Comparison of ENCODE assay signal across 1 cellular context in the genomic region with DNA sequence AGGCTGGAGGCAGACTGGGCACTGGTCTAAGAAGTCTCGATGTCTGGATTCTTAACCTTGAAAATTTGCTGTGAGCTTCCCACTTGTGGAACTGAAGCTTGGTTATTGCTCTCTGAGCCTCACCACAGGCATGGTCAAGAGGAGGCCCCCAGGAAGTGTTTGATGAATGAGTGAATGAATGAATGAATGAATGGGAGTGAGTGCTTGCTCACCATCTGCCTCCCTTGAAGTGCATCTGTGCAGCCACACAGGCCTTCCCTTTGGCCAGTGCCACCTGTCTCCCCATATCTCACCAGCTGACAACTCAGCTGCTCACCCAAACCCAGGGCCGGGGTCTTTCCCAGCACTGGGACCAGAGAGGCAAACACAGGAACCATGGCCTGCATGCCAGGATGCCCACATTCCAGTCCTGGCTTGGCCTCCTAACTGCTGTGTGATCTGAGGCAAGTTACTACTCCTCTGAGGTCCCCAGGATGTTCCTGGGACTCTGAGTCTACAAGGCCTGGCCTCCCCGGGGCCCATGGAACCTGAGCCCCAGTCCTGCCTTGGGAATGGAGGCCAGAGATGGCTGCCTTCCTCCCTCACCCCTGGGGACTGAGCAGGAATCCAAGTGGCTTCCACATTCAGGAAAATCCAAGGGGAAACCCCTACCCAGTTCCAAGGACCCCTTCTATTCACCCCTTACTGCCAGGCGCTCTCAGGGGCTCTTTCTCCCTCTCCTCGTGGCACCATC.
TF ChIP-seq lines count a peak whose summit lies in the region.

No MANE protein-coding gene starts in this region.

TF ChIP-seq in IMR-90, 13 proteins besides CTCF, POLR2A, EP300 and RAD21:
- no peak for TF ChIP-seq BHLHE40 (IDR thresholded peaks at IDR 0.05; ENCODE audit: low read depth, low read length)
- no peak for TF ChIP-seq MAZ (IDR thresholded peaks at IDR 0.05; ENCODE audit: borderline replicate concordance, low read depth, low read length)
- TF ChIP-seq CHD1 (IDR thresholded peaks at IDR 0.05; ENCODE audit: low read depth, low read length), result no peak
- no peak for TF ChIP-seq RCOR1 (IDR thresholded peaks at IDR 0.05; ENCODE audit: insufficient replicate concordance, low read length)
- TF ChIP-seq, protein P1, sequence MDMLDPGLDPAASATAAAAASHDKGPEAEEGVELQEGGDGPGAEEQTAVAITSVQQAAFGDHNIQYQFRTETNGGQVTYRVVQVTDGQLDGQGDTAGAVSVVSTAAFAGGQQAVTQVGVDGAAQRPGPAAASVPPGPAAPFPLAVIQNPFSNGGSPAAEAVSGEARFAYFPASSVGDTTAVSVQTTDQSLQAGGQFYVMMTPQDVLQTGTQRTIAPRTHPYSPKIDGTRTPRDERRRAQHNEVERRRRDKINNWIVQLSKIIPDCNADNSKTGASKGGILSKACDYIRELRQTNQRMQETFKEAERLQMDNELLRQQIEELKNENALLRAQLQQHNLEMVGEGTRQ (IDR thresholded peaks at IDR 0.05; ENCODE audit: low read depth, low read length), result no peak
- TF ChIP-seq SMC3 (IDR thresholded peaks at IDR 0.05; ENCODE audit: low read depth, low read length), result no peak
- no peak for TF ChIP-seq NFE2L2 (IDR thresholded peaks at IDR 0.05; ENCODE audit: low read depth, low read length)
- TF ChIP-seq RFX5 (IDR thresholded peaks at IDR 0.05; ENCODE audit: low read depth, low read length), result no peak
- TF ChIP-seq MAFK (IDR thresholded peaks at IDR 0.05; ENCODE audit: low read depth, low read length), result no peak
